8 cellular contexts compared by ENCODE assay signal in genomic region chr18:70263336-70263735, GRCh38.
"Had no signal": no experiment of that assay in that cellular context is flagged by ENCODE, and none has a peak within 500 bp of the region (broad histone marks: within the 10 kb centered on the region; RNA-seq: fewer than 3 reads in every experiment).

No MANE protein-coding gene starts in this region.

- H2AFZ ChIP-seq: GM23338 had no signal

- H3K4me3 Mint-ChIP-seq: GM23338, H9, HFFc6 had no signal

- H3K4me1 ChIP-seq: HAP-1 had no signal

- H3K27ac Mint-ChIP-seq: GM23338, H9, HFFc6 had no signal

- H3K9me3 ChIP-seq: HAP-1 had no signal

- DNase-seq: GOT3, H7, H9, HCEC 1CT, HFFc6 had no signal

- ATAC-seq: GM23338, HCT116 had no signal

- H3K36me3 ChIP-seq: HAP-1 had no signal

- H3K4me2 ChIP-seq: GM23338 had no signal

- H3K4me3 ChIP-seq: GM23338, HAP-1 had no signal

- H3K4me1 Mint-ChIP-seq: GM23338 had no signal

- H3K9me3 Mint-ChIP-seq: HFFc6 had no signal
